Comparison of ENCODE assay signal across 30 cellular contexts in the genomic region with DNA sequence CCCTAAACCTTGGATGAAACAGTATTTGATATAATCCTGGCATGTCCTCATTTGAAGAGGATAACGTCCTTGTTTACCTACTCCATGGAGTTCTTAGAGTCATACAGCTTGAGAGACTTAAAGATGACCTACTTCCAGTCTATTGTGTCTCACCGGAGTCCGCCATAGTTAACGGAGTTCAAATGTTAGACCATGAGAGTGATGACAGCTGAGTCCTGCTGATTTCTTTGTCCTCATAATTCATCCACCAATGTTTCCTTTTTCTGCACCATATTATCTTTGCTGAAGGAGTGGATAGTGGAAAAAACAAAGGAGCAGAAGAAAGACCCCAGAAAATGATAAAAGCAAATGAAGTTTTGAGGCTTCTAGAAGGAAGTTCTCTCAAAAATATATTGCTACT.
"Had no signal": no experiment of that assay in that cellular context is flagged by ENCODE, and none has a peak within 500 bp of the region (broad histone marks: within the 10 kb centered on the region; RNA-seq: fewer than 3 reads in every experiment).

No MANE protein-coding gene starts in this region.

- H3K27me3 ChIP-seq: breast epithelium, tibial artery, upper lobe of right lung had no signal

- H3K4me1 Mint-ChIP-seq: stimulated activated memory B cell treated with anti-CD40 and anti-IgM and Interleukin-4, amounts not matched to agents 10 μg/mL and 1 μg/mL and 100 μg/mL, for 72 hours had no signal

- ATAC-seq: left ventricle myocardium superior; sciatic nerve; stimulated activated memory B cell treated with anti-CD40 and anti-IgM and Interleukin-4, amounts not matched to agents 10 μg/mL and 1 μg/mL and 100 μg/mL, for 72 hours; upper lobe of right lung had no signal

- H3K27ac Mint-ChIP-seq: dendritic cell treated with granulocyte-macrophage colony-stimulating factor and Interleukin-4, amounts not matched to agents 40 ng/mL and 50 ng/mL, for 4 days; mesothelial cell of epicardium; stimulated activated memory B cell treated with anti-CD40 and anti-IgM and Interleukin-4, amounts not matched to agents 10 μg/mL and 1 μg/mL and 100 μg/mL, for 72 hours had no signal

- H3K9me3 ChIP-seq: breast epithelium, tibial artery, upper lobe of right lung had no signal

- H3K27ac ChIP-seq: tibial artery, upper lobe of right lung, VCaP had no signal

- H3K4me3 Mint-ChIP-seq: dendritic cell treated with granulocyte-macrophage colony-stimulating factor and Interleukin-4, amounts not matched to agents 40 ng/mL and 50 ng/mL, for 4 days; mesothelial cell of epicardium; naive B cell; neural crest cell; stimulated activated memory B cell treated with anti-CD40 and anti-IgM and Interleukin-4, amounts not matched to agents 10 μg/mL and 1 μg/mL and 100 μg/mL, for 72 hours; stimulated activated naive CD8-positive, alpha-beta T cell treated with anti-CD3 and anti-CD28 coated beads, Interleukin-15, amount 100 ng/mL, for 72 hours had no signal

- H3K27me3 Mint-ChIP-seq: dendritic cell treated with granulocyte-macrophage colony-stimulating factor and Interleukin-4, amounts not matched to agents 40 ng/mL and 50 ng/mL, for 4 days; naive B cell; stimulated activated memory B cell treated with anti-CD40 and anti-IgM and Interleukin-4, amounts not matched to agents 10 μg/mL and 1 μg/mL and 100 μg/mL, for 72 hours; stimulated activated naive CD8-positive, alpha-beta T cell treated with anti-CD3 and anti-CD28 coated beads, Interleukin-15, amount 100 ng/mL, for 72 hours had no signal

- H3K36me3 ChIP-seq: breast epithelium, tibial artery, upper lobe of right lung had no signal

- H3K36me3 Mint-ChIP-seq: mesothelial cell of epicardium; naive B cell; stimulated activated memory B cell treated with anti-CD40 and anti-IgM and Interleukin-4, amounts not matched to agents 10 μg/mL and 1 μg/mL and 100 μg/mL, for 72 hours had no signal

- H3K4me3 ChIP-seq: breast epithelium, skin epidermis, tibial artery, upper lobe of right lung had no signal

- H3K9me3 Mint-ChIP-seq: dendritic cell treated with granulocyte-macrophage colony-stimulating factor and Interleukin-4, amounts not matched to agents 40 ng/mL and 50 ng/mL, for 4 days; naive B cell; neural crest cell; stimulated activated memory B cell treated with anti-CD40 and anti-IgM and Interleukin-4, amounts not matched to agents 10 μg/mL and 1 μg/mL and 100 μg/mL, for 72 hours had no signal

- H3K4me1 ChIP-seq: breast epithelium, upper lobe of right lung had no signal

- FAIRE-seq: frontal cortex, islet of Langerhans, TTC549 had no signal

- DNase-seq: activated CD4-positive, alpha-beta T cell treated with anti-CD3 and anti-CD28 coated beads for 4 hours; activated CD4-positive, alpha-beta T cell treated with anti-CD3 and anti-CD28 coated beads, Interleukin-2, amount 50 U/mL, for 48 hours; activated CD8-positive, alpha-beta memory T cell treated with anti-CD3 and anti-CD28 coated beads for 24 hours; activated gamma-delta T cell treated with Interleukin-2 at 50 U/mL for 16 hours; activated naive CD4-positive, alpha-beta T cell treated with anti-CD3 and anti-CD28 coated beads, Interleukin-2, amount 50 U/mL, for 16 hours; activated T-cell treated with anti-CD3 and anti-CD28 coated beads, Interleukin-2, amount 50 U/mL, for 1 hour; central memory CD4-positive, alpha-beta T cell; effector CD4-positive, alpha-beta T cell; left cardiac atrium; left ventricle myocardium superior; naive B cell; occipital lobe; stimulated activated CD4-positive, alpha-beta T cell treated with anti-CD3 and anti-CD28 coated beads, Interleukin-1b, Interleukin-23, amount 100 ng/mL, for 48 hours; stimulated activated CD4-positive, alpha-beta T cell treated with anti-CD3 and anti-CD28 coated beads, Interleukin-4, amount 100 ng/mL, for 4 hours; stimulated activated CD8-positive, alpha-beta memory T cell treated with anti-CD3 and anti-CD28 coated beads, Interleukin-4, amount 100 ng/mL, for 48 hours; stimulated activated naive CD8-positive, alpha-beta T cell treated with anti-CD3 and anti-CD28 coated beads, Interleukin-15, amount 100 ng/mL, for 72 hours; T-helper 9 cell; tibial artery; upper lobe of right lung had no signal
